In genomic region chr7:80088705-80089104, GRCh38 we compare ENCODE assay signal across 17 cellular contexts. TPM values are rescaled to one million over a fixed set of nuclear protein-coding genes. Genes with fewer than 3 reads are reported as not detected.
DNase-seq lines count a peak whose midpoint lies in the region; ATAC-seq and TF ChIP-seq lines count a peak whose summit lies in the region.
"Had no signal": no experiment of that assay in that cellular context is flagged by ENCODE, and none has a peak within 500 bp of the region (broad histone marks: within the 10 kb centered on the region; RNA-seq: fewer than 3 reads in every experiment).

No MANE protein-coding gene starts in this region.

- DNase-seq in OCI-M1 (lab: John Stamatoyannopoulos, UW) (peak; percentile 81), erythroblast (lab: John Stamatoyannopoulos, UW) (peak; percentile 35 to 59), sciatic nerve (ENCODE audit: low spot score) (no peak), GM19238 (ENCODE audit: insufficient read length, low spot score) (no peak), NCI-H1105 (lab: John Stamatoyannopoulos, UW) (no peak)
- DNase-seq: activated CD4-positive, alpha-beta T cell treated with anti-CD3 and anti-CD28 coated beads, Interleukin-2, amount 50 U/mL, for 48 hours; activated naive CD8-positive, alpha-beta T cell treated with anti-CD3 and anti-CD28 coated beads, Interleukin-2, amount 10 ng/mL, durations not matched to agents 7 days and 5 days; activated T-cell treated with anti-CD3 and anti-CD28 coated beads, Interleukin-2, amount 50 U/mL, for 4 hours; DMS153; NCI-H2107; NCI-H774; right cardiac atrium; Right ventricle myocardium superior; thyroid gland had no signal

- intact Hi-C loops in sciatic nerve (cut with DNase I) = no loop called here

- ATAC-seq in HG02981 (IDR thresholded peaks at IDR 0.05; ENCODE audit: unreplicated experiment) (peak; percentile 71), sciatic nerve (peak; percentile 66), HG02970 (IDR thresholded peaks at IDR 0.05; ENCODE audit: low FRiP score, unreplicated experiment) (no peak), GM19324 (IDR thresholded peaks at IDR 0.05; ENCODE audit: low FRiP score, unreplicated experiment) (no peak)
- ATAC-seq: activated T-cell treated with anti-CD3 and anti-CD28 coated beads, Interleukin-2, amount 50 U/mL, for 4 hours; right cardiac atrium had no signal

- TF ChIP-seq POLR2A in erythroblast (IDR thresholded peaks at IDR 0.05; ENCODE audit: low read length) = no peak

RNA-seq across cellular contexts. Expression of gene GNAI1, which starts 45.9 kb away (rescaled TPM):
- total RNA-seq in sciatic nerve = 65.8 TPM

Comparison
In these comparisons a context has a peak if more than half of its experiments do, and no peak if none do; other contexts are left out.
1. ATAC-seq: peak in HG02981 (single experiment) and sciatic nerve (single experiment); none in HG02970 (single experiment) and GM19324 (single experiment).
2. DNase-seq: peak in OCI-M1 (single experiment) and erythroblast (2 of 2); none in sciatic nerve (single experiment), GM19238 (single experiment) and NCI-H1105 (single experiment).